In the genomic region with DNA sequence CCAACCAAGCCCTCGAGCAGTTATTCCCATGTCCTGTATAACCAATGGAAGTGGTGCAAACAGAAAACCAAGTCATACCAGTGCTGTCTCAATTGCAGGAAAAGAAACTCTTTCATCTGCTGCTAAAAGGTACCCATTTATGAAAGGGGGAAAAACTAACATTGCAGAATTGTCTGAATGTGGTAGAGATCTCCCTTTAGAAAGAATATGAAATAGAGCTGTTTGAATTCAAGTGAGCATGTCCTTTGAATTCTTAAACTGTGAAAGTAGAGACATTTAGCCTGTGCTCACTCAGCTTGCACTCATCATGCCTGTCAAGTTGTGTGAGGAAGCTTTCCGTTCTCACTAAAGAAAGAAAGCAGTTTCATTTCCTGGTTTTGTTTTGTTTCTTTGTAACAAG, we compare ENCODE assay signal across 11 cellular contexts.
DNase-seq lines count a peak whose midpoint lies in the region; ATAC-seq, FAIRE-seq and TF ChIP-seq lines count a peak whose summit lies in the region.
"Had no signal": no experiment of that assay in that cellular context is flagged by ENCODE, and none has a peak within 500 bp of the region (broad histone marks: within the 10 kb centered on the region; RNA-seq: fewer than 3 reads in every experiment).

No MANE protein-coding gene starts in this region.

- no peak for TF ChIP-seq EP300 in tibial nerve (IDR thresholded peaks at IDR 0.05)

- 74 to 79% methylated on average over 2 of the region's 2 CpGs for WGBS in tibial nerve, 2 donors

- peaks cover 38 to 45% of the 10 kb centered on the region in 2 donors for H3K4me1 Mint-ChIP-seq in immature natural killer cell

- TF ChIP-seq CTCF in tibial nerve (IDR thresholded peaks at IDR 0.05) (no peak), kidney (IDR thresholded peaks at IDR 0.05; ENCODE audit: borderline replicate concordance, extremely low read depth, insufficient read depth) (no peak)

- no peak overlapping the region for H3K9ac ChIP-seq in kidney (ENCODE audit: low read length in 2 of 2)

- ATAC-seq in GM18508 (IDR thresholded peaks at IDR 0.05; ENCODE audit: insufficient read depth, unreplicated experiment): peak; percentile 65
- ATAC-seq in GM21390 (IDR thresholded peaks at IDR 0.05; ENCODE audit: unreplicated experiment): peak; percentile 79
- peak; percentile 78 for ATAC-seq in HG03469 (IDR thresholded peaks at IDR 0.05; ENCODE audit: unreplicated experiment)

- H3K4me1 ChIP-seq in tibial nerve: no peaks in the 10 kb centered on the region
- H3K4me1 ChIP-seq in kidney (ENCODE audit: control insufficient read depth in 1 of 2, insufficient read depth in 1 of 2, low read depth in 1 of 2, low read length in 2 of 2): no peaks in the 10 kb centered on the region

- no peak for TF ChIP-seq POLR2A in tibial nerve (IDR thresholded peaks at IDR 0.05)

- no peaks in the 10 kb centered on the region for H3K9me3 Mint-ChIP-seq in immature natural killer cell
- H3K9me3 Mint-ChIP-seq: nephron had no signal

- intact Hi-C loops in kidney (cut with DNase I): no loop called here

- H3K27me3 ChIP-seq in tibial nerve: no peaks in the 10 kb centered on the region
- H3K27me3 ChIP-seq: esophagus muscularis mucosa had no signal

- peaks cover 0 to 17% (median 0%) of the 10 kb centered on the region in 3 donors for H3K36me3 ChIP-seq in tibial nerve
- H3K36me3 ChIP-seq in kidney (ENCODE audit: control insufficient read depth in 1 of 2, insufficient read depth in 2 of 2, low read length in 2 of 2): no peaks in the 10 kb centered on the region

- H3K4me3 ChIP-seq in tibial nerve: no peak overlapping the region
- H3K4me3 ChIP-seq in kidney (ENCODE audit: low read length in 2 of 2): no peak overlapping the region
- H3K4me3 ChIP-seq: esophagus muscularis mucosa had no signal

- DNase-seq in immature natural killer cell: peak in 1 of 3 donors; percentile 29
- DNase-seq in tibial nerve (ENCODE audit: low spot score in 2 of 2): no peak
- no peak for DNase-seq in NCI-H526 (lab: John Stamatoyannopoulos, UW)
- DNase-seq in kidney: no peak
- no peak for DNase-seq in HuH-7.5 (ENCODE audit: low spot score)
- DNase-seq: NCI-H2029 treated with DMSO at 0.1 percent for 48 hours had no signal

- peaks cover 0 to 9% (median 0%) of the 10 kb centered on the region in 3 donors for H3K36me3 Mint-ChIP-seq in immature natural killer cell

- H3K9me3 ChIP-seq in tibial nerve (no peaks in the 10 kb centered on the region), kidney (ENCODE audit: control insufficient read depth in 1 of 2, low read length in 2 of 2) (no peaks in the 10 kb centered on the region)
- H3K9me3 ChIP-seq: esophagus muscularis mucosa had no signal

- no peak overlapping the region for H3K27ac ChIP-seq in tibial nerve
- H3K27ac ChIP-seq in kidney (ENCODE audit: low read depth in 2 of 2, low read length in 2 of 2): no peak overlapping the region
- H3K27ac ChIP-seq: esophagus muscularis mucosa had no signal

- H3K4me3 Mint-ChIP-seq in immature natural killer cell: peak overlapping the region; percentile 32 to 81 (median 59)
- H3K4me3 Mint-ChIP-seq: nephron had no signal

- H3K27me3 Mint-ChIP-seq in immature natural killer cell (ENCODE audit: low read depth in 3 of 3): peaks cover 0 to 4% (median 0%) of the 10 kb centered on the region in 3 donors

- peak overlapping the region; percentile 72 to 92 (median 88) for H3K27ac Mint-ChIP-seq in immature natural killer cell

- FAIRE-seq in kidney (lab: Jason Lieb, UNC): no peak
